Comparison of ENCODE assay signal across 7 cellular contexts in the genomic region with DNA sequence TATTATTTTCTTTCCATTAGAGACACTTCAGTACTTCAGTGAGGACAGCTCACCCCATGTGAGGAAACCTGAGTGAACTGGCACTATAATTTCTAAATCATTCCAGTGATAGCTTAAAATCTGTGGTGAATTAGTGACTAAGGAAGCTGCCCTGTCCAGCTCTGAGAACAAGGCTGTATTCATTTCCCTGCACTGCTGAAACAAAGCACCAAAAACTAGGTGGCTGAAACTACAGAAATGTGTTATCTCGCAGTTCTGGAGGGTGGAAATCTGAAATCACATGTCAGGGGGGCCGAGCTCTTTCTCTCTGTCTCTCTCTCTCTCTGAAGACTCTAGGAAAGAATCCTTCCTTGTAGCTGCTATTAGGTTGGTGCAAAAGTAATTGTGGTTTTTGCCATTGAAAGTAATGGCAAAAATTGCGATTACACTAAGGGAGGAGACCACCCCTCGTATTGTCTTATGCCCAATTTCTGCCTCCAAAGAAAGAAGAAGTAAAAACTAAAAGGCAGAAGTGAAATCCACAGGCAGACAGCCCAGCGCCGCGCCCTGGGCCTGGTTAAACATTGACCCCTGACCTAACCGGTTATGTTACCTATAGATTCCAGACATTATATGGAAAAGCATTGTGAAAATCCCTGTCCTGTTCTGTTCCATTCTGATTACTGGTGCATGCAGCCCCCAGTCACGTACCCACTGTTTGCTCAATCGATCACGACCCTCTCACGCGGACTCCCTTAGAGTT.
A peak's percentile ranks its signal among the peaks of the same experiment; 100 is the strongest.
DNase-seq lines count a peak whose midpoint lies in the region; ATAC-seq, FAIRE-seq and TF ChIP-seq lines count a peak whose summit lies in the region.
"Not testable (repeated sequence)": the region's sequence is repeated elsewhere in the genome, so short reads cannot be mapped to it uniquely, and the experiment has no call there.

No MANE protein-coding gene starts in this region.

- 60% methylated on average over 13 of the region's 13 CpGs for WGBS in hepatocyte (ENCODE audit: low lambda C conversion rate, missing lambda C conversion rate)

- not testable (repeated sequence) for H4K20me1 ChIP-seq in hepatocyte (ENCODE audit: insufficient read depth, poor library complexity, severe bottlenecking)

- H3K36me3 ChIP-seq in hepatocyte (replicated peaks; ENCODE audit: insufficient read depth, low read depth), result not testable (repeated sequence)

- H3K4me3 ChIP-seq in hepatocyte, result not testable (repeated sequence)

- peak overlapping the region; percentile 52 for H3K27ac ChIP-seq in hepatocyte

- peak overlapping the region; percentile 12 for H2AFZ ChIP-seq in hepatocyte

- H3K4me1 ChIP-seq in hepatocyte (ENCODE audit: insufficient read depth), result not testable (repeated sequence)

- not testable (repeated sequence) for H3K9me3 ChIP-seq in hepatocyte (ENCODE audit: low read depth)

- not testable (repeated sequence) for H3K9me2 ChIP-seq in hepatocyte (replicated peaks; ENCODE audit: insufficient read depth)

- ATAC-seq in GM19324 (IDR thresholded peaks at IDR 0.05; ENCODE audit: low FRiP score, unreplicated experiment) (peak; percentile 87), GM21528 (IDR thresholded peaks at IDR 0.05; ENCODE audit: low FRiP score, unreplicated experiment) (peak; percentile 76), HG02840 (IDR thresholded peaks at IDR 0.05; ENCODE audit: low FRiP score, unreplicated experiment) (peak; percentile 69), HG03175 (IDR thresholded peaks at IDR 0.05; ENCODE audit: unreplicated experiment) (peak; percentile 84)

- not testable (repeated sequence) for TF ChIP-seq CTCF in hepatocyte (IDR thresholded peaks at IDR 0.05; ENCODE audit: poor library complexity)

- FAIRE-seq in GM18507 (lab: Jason Lieb, UNC), result peak; percentile 64

- H3K79me2 ChIP-seq in hepatocyte, result not testable (repeated sequence)

- H3K27me3 ChIP-seq in hepatocyte, result not testable (repeated sequence)

- not testable (repeated sequence) for DNase-seq in GM18507 (ENCODE audit: extremely low spot score, insufficient read length, low read depth)
- DNase-seq in NOMO-1 (lab: John Stamatoyannopoulos, UW; ENCODE audit: unreplicated experiment in 2 of 2), result peak; percentile 24 to 43
- peak; percentile 16 for DNase-seq in hepatocyte (ENCODE audit: low spot score)

- H3K4me2 ChIP-seq in hepatocyte, result peak overlapping the region; percentile 52
